17 cellular contexts compared by ENCODE assay signal in genomic region chr1:41608242-41608641, GRCh38.
DNase-seq lines count a peak whose midpoint lies in the region; ATAC-seq and TF ChIP-seq lines count a peak whose summit lies in the region.
"Had no signal": no experiment of that assay in that cellular context is flagged by ENCODE, and none has a peak within 500 bp of the region (broad histone marks: within the 10 kb centered on the region; RNA-seq: fewer than 3 reads in every experiment).

No MANE protein-coding gene starts in this region.

- H3K27ac ChIP-seq in DND-41 (ENCODE audit: low read length) (0 out of 2 replicates have a peak overlapping the region, but pooled peaks have one; percentile 1), SJCRH30 (peak overlapping the region; percentile 38), fibroblast of lung (ENCODE audit: insufficient read depth, low read length) (no peak overlapping the region), osteoblast (ENCODE audit: low read depth, low read length) (no peak overlapping the region)
- H3K27ac ChIP-seq: BLaER1, colonic mucosa, parathyroid adenoma, SJSA1, suprapubic skin had no signal

- TF ChIP-seq CTCF in DND-41 (IDR thresholded peaks at IDR 0.05; ENCODE audit: borderline replicate concordance, extremely low read depth, low read length, poor library complexity, severe bottlenecking): no peak
- no peak for TF ChIP-seq CTCF in fibroblast of lung (conservative IDR thresholded peaks at IDR 0.05 in 1 of 2, IDR thresholded peaks at IDR 0.05 in 1 of 2; ENCODE audit: low read depth in 1 of 2, low read length in 2 of 2)
- no peak for TF ChIP-seq CTCF in osteoblast (IDR thresholded peaks at IDR 0.05; ENCODE audit: extremely low read depth, low read depth, low read length)
- no peak for TF ChIP-seq CTCF in endothelial cell (IDR thresholded peaks at IDR 0.05; ENCODE audit: unreplicated experiment)

- no peaks in the 10 kb centered on the region for H3K9me3 ChIP-seq in DND-41 (ENCODE audit: insufficient read depth, low read length, severe bottlenecking)
- H3K9me3 ChIP-seq in SJCRH30 (replicated peaks): no peaks in the 10 kb centered on the region
- no peaks in the 10 kb centered on the region for H3K9me3 ChIP-seq in fibroblast of lung (ENCODE audit: control insufficient read depth, insufficient read depth, low read depth, low read length)
- no peaks in the 10 kb centered on the region for H3K9me3 ChIP-seq in osteoblast (ENCODE audit: low read depth, low read length)
- H3K9me3 ChIP-seq: BLaER1, colonic mucosa, SJSA1, suprapubic skin had no signal

- peaks cover 70% of the 10 kb centered on the region for H3K36me3 ChIP-seq in DND-41 (ENCODE audit: insufficient read depth, low read length)
- no peaks in the 10 kb centered on the region for H3K36me3 ChIP-seq in SJCRH30
- H3K36me3 ChIP-seq in fibroblast of lung (ENCODE audit: control insufficient read depth, insufficient read depth, low read length): no peaks in the 10 kb centered on the region
- H3K36me3 ChIP-seq in osteoblast (ENCODE audit: insufficient read depth, low read length): no peaks in the 10 kb centered on the region
- H3K36me3 ChIP-seq: BLaER1, colonic mucosa, SJSA1, suprapubic skin had no signal

- H3K4me1 ChIP-seq in DND-41 (ENCODE audit: insufficient read depth, low read length) (no peaks in the 10 kb centered on the region), SJCRH30 (peaks cover 15% of the 10 kb centered on the region), fibroblast of lung (ENCODE audit: control insufficient read depth, extremely low read depth, insufficient read depth, low read length) (no peaks in the 10 kb centered on the region), osteoblast (ENCODE audit: insufficient read depth, low read length) (peaks cover 10% of the 10 kb centered on the region)
- H3K4me1 ChIP-seq: BLaER1, colonic mucosa, parathyroid adenoma had no signal

- no peaks in the 10 kb centered on the region for H3K36me3 Mint-ChIP-seq in endothelial cell (ENCODE audit: low read depth, unreplicated experiment)

- no peak for ATAC-seq in DND-41 (ENCODE audit: insufficient read depth, low read depth)

- H3K27ac Mint-ChIP-seq in endothelial cell (ENCODE audit: unreplicated experiment): no peak overlapping the region

- H2AFZ ChIP-seq in DND-41 (ENCODE audit: low read depth, low read length): no peak overlapping the region
- H2AFZ ChIP-seq in fibroblast of lung (ENCODE audit: low read length): no peak overlapping the region
- no peak overlapping the region for H2AFZ ChIP-seq in osteoblast (ENCODE audit: low read length)
- H2AFZ ChIP-seq: parathyroid adenoma had no signal

- no peak overlapping the region for H3K4me2 ChIP-seq in DND-41 (ENCODE audit: insufficient read depth, low read length)
- H3K4me2 ChIP-seq in fibroblast of lung (ENCODE audit: extremely low read depth, insufficient read depth, low read length): no peak overlapping the region
- peak overlapping the region; percentile 40 for H3K4me2 ChIP-seq in osteoblast (ENCODE audit: insufficient read depth, low read length)
- H3K4me2 ChIP-seq: BLaER1 had no signal

- H3K9ac ChIP-seq in DND-41 (ENCODE audit: low read depth, low read length) (no peak overlapping the region), fibroblast of lung (ENCODE audit: insufficient read depth, low read length) (no peak overlapping the region)
- H3K9ac ChIP-seq: BLaER1, parathyroid adenoma had no signal

- H3K27me3 Mint-ChIP-seq in endothelial cell (ENCODE audit: unreplicated experiment): no peaks in the 10 kb centered on the region

- H3K4me1 Mint-ChIP-seq in endothelial cell (ENCODE audit: unreplicated experiment): no peaks in the 10 kb centered on the region

- H3K27me3 ChIP-seq in DND-41 (ENCODE audit: insufficient read depth, low read length, poor library complexity): no peaks in the 10 kb centered on the region
- H3K27me3 ChIP-seq in SJCRH30: no peaks in the 10 kb centered on the region
- H3K27me3 ChIP-seq in fibroblast of lung (ENCODE audit: control insufficient read depth, insufficient read depth, low read length): no peaks in the 10 kb centered on the region
- no peaks in the 10 kb centered on the region for H3K27me3 ChIP-seq in osteoblast (ENCODE audit: insufficient read depth, low read length)
- H3K27me3 ChIP-seq: BLaER1, colonic mucosa, SJSA1, suprapubic skin had no signal

- H3K4me3 Mint-ChIP-seq in endothelial cell (ENCODE audit: unreplicated experiment): no peak overlapping the region

- H3K79me2 ChIP-seq in DND-41 (ENCODE audit: insufficient read depth, low read length): peaks cover 99% of the 10 kb centered on the region
- H3K79me2 ChIP-seq in fibroblast of lung (ENCODE audit: control insufficient read depth, insufficient read depth, low read length): no peaks in the 10 kb centered on the region
- peaks cover 18% of the 10 kb centered on the region for H3K79me2 ChIP-seq in osteoblast (ENCODE audit: insufficient read depth, low read length)
- H3K79me2 ChIP-seq: parathyroid adenoma had no signal

- DNase-seq in DND-41: no peak
- DNase-seq in SJCRH30: peak; percentile 46 to 49
- DNase-seq in fibroblast of lung (ENCODE audit: low read depth in 2 of 2): peak; percentile 12 to 81
- no peak for DNase-seq in osteoblast (ENCODE audit: insufficient read length, low spot score, missing footprints)
- no peak for DNase-seq in endothelial cell (ENCODE audit: low spot score)
- no peak for DNase-seq in kidney tubule cell (ENCODE audit: low spot score)
- DNase-seq in NCI-H187 treated with DMSO at 0.1 percent for 48 hours (lab: John Stamatoyannopoulos, UW): no peak
- DNase-seq: activated naive CD4-positive, alpha-beta T cell treated with anti-CD3 and anti-CD28 coated beads, Interleukin-2, amount 50 U/mL, for 16 hours; colonic mucosa; HCEC 1CT; KBM-7; NCI-H1105; NCI-H345 had no signal

- H4K20me1 ChIP-seq in DND-41 (ENCODE audit: insufficient read depth, low read length) (peaks cover 79% of the 10 kb centered on the region), fibroblast of lung (ENCODE audit: control insufficient read depth, extremely low read depth, insufficient read depth, low read length) (no peaks in the 10 kb centered on the region), osteoblast (ENCODE audit: insufficient read depth, low read length) (peaks cover 2% of the 10 kb centered on the region)
- H4K20me1 ChIP-seq: BLaER1 had no signal

- no peak overlapping the region for H3K4me3 ChIP-seq in DND-41 (ENCODE audit: low read depth in 1 of 2, low read length in 2 of 2)
- no peak overlapping the region for H3K4me3 ChIP-seq in SJCRH30
- no peak overlapping the region for H3K4me3 ChIP-seq in fibroblast of lung (replicated peaks in 1 of 4; ENCODE audit: control extremely low read depth in 1 of 4, insufficient read depth in 1 of 4, low read depth in 3 of 4, low read length in 4 of 4)
- no peak overlapping the region for H3K4me3 ChIP-seq in osteoblast (ENCODE audit: insufficient read depth, low read length)
- H3K4me3 ChIP-seq: BLaER1, colonic mucosa, SJSA1, suprapubic skin had no signal

- H3K9me3 Mint-ChIP-seq in endothelial cell (ENCODE audit: unreplicated experiment): no peaks in the 10 kb centered on the region

Comparison
In these comparisons a context has a peak if more than half of its experiments do, and no peak if none do; other contexts are left out.
1. DNase-seq: peak in SJCRH30 (2 of 2) and fibroblast of lung (2 of 2); none in DND-41 (single experiment), osteoblast (single experiment), endothelial cell (single experiment), kidney tubule cell (single experiment) and NCI-H187 treated with DMSO at 0.1 percent for 48 hours (single experiment).
2. H3K27ac ChIP-seq: peak in DND-41 (single experiment) and SJCRH30 (single experiment); none in fibroblast of lung (single experiment) and osteoblast (single experiment).